In the genomic region with DNA sequence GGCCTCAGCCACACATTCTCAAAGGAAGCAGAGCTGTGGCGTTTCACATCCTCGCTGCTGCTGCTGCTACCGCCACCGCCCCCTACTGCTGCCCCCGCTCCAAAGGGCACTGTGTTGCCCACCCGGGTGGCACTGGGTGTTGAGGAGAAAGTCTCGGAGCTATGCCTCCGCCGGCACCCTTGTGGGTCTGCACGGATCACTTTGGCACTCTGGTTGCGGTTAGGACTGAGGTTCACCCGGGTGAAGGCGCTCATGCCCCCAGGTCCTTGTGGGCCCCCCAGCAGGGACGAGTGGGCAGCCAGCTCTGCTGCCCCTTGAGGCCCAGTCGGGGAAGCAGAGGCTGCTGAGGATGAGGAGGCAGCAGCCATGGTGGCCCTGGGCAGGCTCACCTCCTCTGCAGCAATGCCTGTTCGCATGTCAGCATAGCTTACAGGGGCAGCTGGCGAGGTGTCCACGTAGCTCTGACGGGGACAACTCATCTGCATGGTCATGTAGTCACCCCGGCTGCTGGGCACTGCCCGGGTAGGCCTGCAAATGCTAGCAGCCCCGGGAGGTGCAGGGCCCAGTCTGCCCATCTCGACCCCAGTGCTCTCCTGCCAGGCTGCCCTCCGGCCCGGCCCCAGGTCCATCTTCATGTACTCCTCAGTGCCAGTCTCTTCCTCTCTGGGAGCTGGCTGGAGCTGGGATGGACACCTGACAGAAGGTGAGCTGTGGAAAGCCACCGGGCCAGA, we compare ENCODE assay signal across 10 cellular contexts. TPM values are rescaled to one million over a fixed set of nuclear protein-coding genes. Genes with fewer than 3 reads are reported as not detected.
DNase-seq lines count a peak whose midpoint lies in the region; ATAC-seq, FAIRE-seq and TF ChIP-seq lines count a peak whose summit lies in the region.
"Had no signal": no experiment of that assay in that cellular context is flagged by ENCODE, and none has a peak within 500 bp of the region (broad histone marks: within the 10 kb centered on the region; RNA-seq: fewer than 3 reads in every experiment).

No MANE protein-coding gene starts in this region.

- POLR2A ChIA-PET in activated CD4-positive, alpha-beta memory T cell treated with anti-CD3 and anti-CD28 coated beads for 36 hours (lab: Charles Lee), result no interaction called here

- WGBS in pancreas, 2 donors, result 77 to 80% methylated on average over 26 of the region's 26 CpGs

- DNase-seq in RWPE2 (ENCODE audit: low spot score) (peak; percentile 68), foreskin fibroblast (peak; percentile 48 to 67), pancreas (peak in 4 of 6 donors; percentile 11 to 79 (median 44)), NCI-H1417 treated with DMSO at 0.1 percent for 48 hours (lab: John Stamatoyannopoulos, UW) (no peak)
- no peak for DNase-seq in activated CD4-positive, alpha-beta memory T cell treated with anti-CD3 and anti-CD28 coated beads for 36 hours
- DNase-seq in activated naive CD8-positive, alpha-beta T cell treated with anti-CD3 and anti-CD28 coated beads for 36 hours, result no peak
- DNase-seq: activated naive CD4-positive, alpha-beta T cell treated with anti-CD3 and anti-CD28 coated beads, Interleukin-2, amount 10 ng/mL, durations not matched to agents 7 days and 5 days had no signal

- H3K4me3 Mint-ChIP-seq in activated CD4-positive, alpha-beta memory T cell treated with anti-CD3 and anti-CD28 coated beads for 36 hours, result no peak overlapping the region
- no peak overlapping the region for H3K4me3 Mint-ChIP-seq in activated naive CD8-positive, alpha-beta T cell treated with anti-CD3 and anti-CD28 coated beads for 36 hours

- H3K36me3 ChIP-seq in BLaER1 treated with 17β-estradiol and CSF1 and Interleukin-3, amounts not matched to agents 10 nM and 100 nM, result 0 out of 22 replicates have a peak, but pooled peaks cover 0 to 6% (median 0%) of the 10 kb centered on the region in 11 experiments
- peaks cover 68% of the 10 kb centered on the region for H3K36me3 ChIP-seq in RWPE2 (ENCODE audit: low read depth)
- no peaks in the 10 kb centered on the region for H3K36me3 ChIP-seq in pancreas
- H3K36me3 ChIP-seq: neutrophil had no signal

- H3K27me3 ChIP-seq in BLaER1 treated with 17β-estradiol and CSF1 and Interleukin-3, amounts not matched to agents 10 nM and 100 nM, result peaks cover 0 to 57% (median 0%) of the 10 kb centered on the region in 11 experiments; a peak in 7 of 22 replicates
- no peaks in the 10 kb centered on the region for H3K27me3 ChIP-seq in RWPE2 (ENCODE audit: insufficient read depth, poor library complexity, severe bottlenecking)
- H3K27me3 ChIP-seq in pancreas, result no peaks in the 10 kb centered on the region

- peak overlapping the region in 4 of 11 experiments; percentile 26 to 66 (median 62); a peak in 7 of 22 replicates for H3K9ac ChIP-seq in BLaER1 treated with 17β-estradiol and CSF1 and Interleukin-3, amounts not matched to agents 10 nM and 100 nM

- peaks cover 0 to 32% (median 12%) of the 10 kb centered on the region in 11 experiments; a peak in 10 of 22 replicates for H4K20me1 ChIP-seq in BLaER1 treated with 17β-estradiol and CSF1 and Interleukin-3, amounts not matched to agents 10 nM and 100 nM

- peaks cover 33% of the 10 kb centered on the region for H3K4me1 Mint-ChIP-seq in activated CD4-positive, alpha-beta memory T cell treated with anti-CD3 and anti-CD28 coated beads for 36 hours (ENCODE audit: low read depth)
- peaks cover 47% of the 10 kb centered on the region for H3K4me1 Mint-ChIP-seq in activated naive CD8-positive, alpha-beta T cell treated with anti-CD3 and anti-CD28 coated beads for 36 hours

- peaks cover 3% of the 10 kb centered on the region for H3K36me3 Mint-ChIP-seq in activated CD4-positive, alpha-beta memory T cell treated with anti-CD3 and anti-CD28 coated beads for 36 hours
- H3K36me3 Mint-ChIP-seq in activated naive CD8-positive, alpha-beta T cell treated with anti-CD3 and anti-CD28 coated beads for 36 hours, result peaks cover 18% of the 10 kb centered on the region

- 0 out of 22 replicates have a peak, but pooled peaks cover 0 to 5% (median 0%) of the 10 kb centered on the region in 11 experiments for H3K9me3 ChIP-seq in BLaER1 treated with 17β-estradiol and CSF1 and Interleukin-3, amounts not matched to agents 10 nM and 100 nM (replicated peaks in 1 of 11)
- H3K9me3 ChIP-seq in RWPE2 (ENCODE audit: severe bottlenecking) (no peaks in the 10 kb centered on the region), pancreas (no peaks in the 10 kb centered on the region)
- H3K9me3 ChIP-seq: neutrophil had no signal

- peak; percentile 13 for TF ChIP-seq CTCF in RWPE2 (IDR thresholded peaks at IDR 0.05; ENCODE audit: poor library complexity, severe bottlenecking)
- peak; percentile 25 for TF ChIP-seq CTCF in foreskin fibroblast (IDR thresholded peaks at IDR 0.05; ENCODE audit: low read depth, low read length)
- no peak for TF ChIP-seq CTCF in pancreas (IDR thresholded peaks at IDR 0.05)

- peak overlapping the region; percentile 31 to 99 (median 79); a peak in 20 of 22 replicates for H3K4me2 ChIP-seq in BLaER1 treated with 17β-estradiol and CSF1 and Interleukin-3, amounts not matched to agents 10 nM and 100 nM

- H3K27ac ChIP-seq in BLaER1 treated with 17β-estradiol and CSF1 and Interleukin-3, amounts not matched to agents 10 nM and 100 nM, result peak overlapping the region in 4 of 11 experiments; percentile 36 to 54 (median 42); a peak in 5 of 22 replicates
- peak overlapping the region; percentile 93 for H3K27ac ChIP-seq in RWPE2 (ENCODE audit: poor library complexity, severe bottlenecking)
- H3K27ac ChIP-seq in pancreas, result peak overlapping the region; percentile 10 to 96 (median 28)
- H3K27ac ChIP-seq: neutrophil had no signal

- H3K4me3 ChIP-seq in BLaER1 treated with 17β-estradiol and CSF1 and Interleukin-3, amounts not matched to agents 10 nM and 100 nM, result peak overlapping the region in 3 of 10 experiments; percentile 21 to 52 (median 47); a peak in 5 of 20 replicates
- H3K4me3 ChIP-seq in RWPE2 (ENCODE audit: severe bottlenecking) (peak overlapping the region; percentile 63), foreskin fibroblast (ENCODE audit: low read depth in 1 of 2, low read length in 2 of 2) (peak overlapping the region; percentile 67 to 79), pancreas (peak overlapping the region in 2 of 4 donors; percentile 22 to 25)

- H3K9me3 Mint-ChIP-seq in activated CD4-positive, alpha-beta memory T cell treated with anti-CD3 and anti-CD28 coated beads for 36 hours, result no peaks in the 10 kb centered on the region
- H3K9me3 Mint-ChIP-seq in activated naive CD8-positive, alpha-beta T cell treated with anti-CD3 and anti-CD28 coated beads for 36 hours, result no peaks in the 10 kb centered on the region
- H3K9me3 Mint-ChIP-seq: activated naive CD4-positive, alpha-beta T cell treated with anti-CD3 and anti-CD28 coated beads, Interleukin-2, amount 10 ng/mL, durations not matched to agents 7 days and 5 days had no signal

- H3K27me3 Mint-ChIP-seq in activated CD4-positive, alpha-beta memory T cell treated with anti-CD3 and anti-CD28 coated beads for 36 hours, result no peaks in the 10 kb centered on the region
- no peaks in the 10 kb centered on the region for H3K27me3 Mint-ChIP-seq in activated naive CD8-positive, alpha-beta T cell treated with anti-CD3 and anti-CD28 coated beads for 36 hours

- CTCF ChIA-PET in activated CD4-positive, alpha-beta memory T cell treated with anti-CD3 and anti-CD28 coated beads for 36 hours (lab: Charles Lee), result interaction anchor here (0.6 kb wide), 1 partner anchor 311 kb away, joined by 3 read pairs; no protein-coding TSS in a partner anchor

- no peak overlapping the region for H3K27ac Mint-ChIP-seq in activated CD4-positive, alpha-beta memory T cell treated with anti-CD3 and anti-CD28 coated beads for 36 hours
- no peak overlapping the region for H3K27ac Mint-ChIP-seq in activated naive CD8-positive, alpha-beta T cell treated with anti-CD3 and anti-CD28 coated beads for 36 hours
- H3K27ac Mint-ChIP-seq: activated naive CD4-positive, alpha-beta T cell treated with anti-CD3 and anti-CD28 coated beads, Interleukin-2, amount 10 ng/mL, durations not matched to agents 7 days and 5 days had no signal

- intact Hi-C loops in pancreas (cut with DNase I), result loop anchor here in 1 of 3 donors (5.0 kb wide), 1 partner anchor 568 kb away; no protein-coding TSS in a partner anchor
- intact Hi-C loops in activated CD4-positive, alpha-beta memory T cell treated with anti-CD3 and anti-CD28 coated beads for 36 hours (cut with micrococcal nuclease), result loop anchor here (10.0 kb wide), 1 partner anchor 1871 kb away; no protein-coding TSS in a partner anchor

- FAIRE-seq in pancreas (lab: Jason Lieb, UNC), result no peak

- peaks cover 49 to 82% (median 76%) of the 10 kb centered on the region in 10 experiments for H3K4me1 ChIP-seq in BLaER1 treated with 17β-estradiol and CSF1 and Interleukin-3, amounts not matched to agents 10 nM and 100 nM
- peaks cover 7% of the 10 kb centered on the region for H3K4me1 ChIP-seq in RWPE2 (ENCODE audit: insufficient read depth, poor library complexity, severe bottlenecking)
- H3K4me1 ChIP-seq in pancreas, result peaks cover 21 to 33% (median 30%) of the 10 kb centered on the region in 3 donors

- peak; percentile 2; the same call in 1 of the 3 replicates for ATAC-seq in RWPE2 (ENCODE audit: low read depth)
- no peak for ATAC-seq in pancreas
- no peak for ATAC-seq in GM21367 (IDR thresholded peaks at IDR 0.05; ENCODE audit: unreplicated experiment)

RNA-seq across cellular contexts. Expression of a gene that starts 4.2 kb away (rescaled TPM):
- total RNA-seq in pancreas, result 10 to 100 TPM in 1 of 6 donors, 1 to 10 TPM in 5; 4.4 to 12.7 (median 5.9) TPM
- 1 to 10 TPM; 3.2 to 4.0 TPM for polyA plus RNA-seq in pancreas
- total RNA-seq in activated CD4-positive, alpha-beta memory T cell treated with anti-CD3 and anti-CD28 coated beads for 36 hours, result 1 to 10 TPM; 2.0 to 2.1 TPM
- total RNA-seq in activated naive CD8-positive, alpha-beta T cell treated with anti-CD3 and anti-CD28 coated beads for 36 hours, result 1 to 10 TPM; 4.4 to 5.1 TPM

RNA-seq across cellular contexts. Expression of a gene that starts 40.4 kb away (rescaled TPM):
- 10 to 100 TPM; 18.2 to 28.9 (median 22.9) TPM for total RNA-seq in pancreas
- polyA plus RNA-seq in pancreas, result 1 to 10 TPM; 3.5 to 4.0 TPM
- total RNA-seq in activated CD4-positive, alpha-beta memory T cell treated with anti-CD3 and anti-CD28 coated beads for 36 hours, result 10 to 100 TPM; 38.0 to 41.1 TPM
- total RNA-seq in activated naive CD8-positive, alpha-beta T cell treated with anti-CD3 and anti-CD28 coated beads for 36 hours, result 10 to 100 TPM; 29.1 to 35.0 TPM

Comparison
In these comparisons a context has a peak if more than half of its experiments do, and no peak if none do; other contexts are left out.
1. DNase-seq: peak in RWPE2 (single experiment), foreskin fibroblast (2 of 2) and pancreas (4 of 6); none in NCI-H1417 treated with DMSO at 0.1 percent for 48 hours (single experiment), activated CD4-positive, alpha-beta memory T cell treated with anti-CD3 and anti-CD28 coated beads for 36 hours (single experiment) and activated naive CD8-positive, alpha-beta T cell treated with anti-CD3 and anti-CD28 coated beads for 36 hours (single experiment).
2. CTCF ChIP-seq: peak in RWPE2 (single experiment) and foreskin fibroblast (single experiment); none in pancreas (0 of 4).